In the genomic region with DNA sequence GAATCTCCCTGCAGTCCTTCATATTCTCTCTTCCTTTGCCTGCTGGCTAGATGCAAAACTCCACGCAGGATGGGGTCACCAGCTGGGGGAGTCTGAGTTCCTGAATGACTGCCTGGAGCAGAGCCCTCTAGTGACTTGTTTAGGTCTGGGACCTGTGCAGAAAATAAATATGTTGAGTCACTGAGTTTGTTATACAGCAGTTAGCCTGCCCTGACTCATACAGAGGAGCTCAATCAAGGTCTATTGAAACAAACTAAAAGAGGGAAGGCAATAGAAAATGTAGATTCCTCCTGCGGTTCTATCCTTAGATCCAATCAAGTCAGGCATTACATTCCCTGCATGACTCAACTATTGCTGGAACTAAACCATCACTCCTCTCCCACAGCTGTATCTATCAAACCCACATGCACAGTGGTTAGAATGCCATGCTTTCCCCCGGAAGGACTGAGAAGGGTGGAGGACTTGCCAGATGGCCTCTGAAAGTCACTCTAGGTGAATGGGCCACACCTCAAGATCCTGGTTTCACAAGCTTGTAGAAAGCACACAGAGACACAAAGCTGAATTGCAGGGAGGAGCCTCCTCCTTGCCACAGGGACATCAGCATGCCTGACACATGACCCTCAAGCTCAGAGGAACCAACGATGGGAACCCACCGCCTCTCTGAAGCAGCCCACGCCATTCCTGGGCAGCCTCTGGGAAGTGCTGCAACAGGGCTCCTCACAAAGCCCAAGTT, we compare ENCODE assay signal across 1 cellular context.
TF ChIP-seq lines count a peak whose summit lies in the region.

No MANE protein-coding gene starts in this region.

TF ChIP-seq in H1, 55 proteins besides CTCF, POLR2A, EP300 and RAD21 (continued from another document):
- no peak; the same call in 1 of the 2 replicates for TF ChIP-seq MAFK (IDR thresholded peaks at IDR 0.05; ENCODE audit: low read depth, low read length)
- TF ChIP-seq SIX5 (IDR thresholded peaks at IDR 0.05; ENCODE audit: low read depth, low read length): no peak
- TF ChIP-seq, protein P1, sequence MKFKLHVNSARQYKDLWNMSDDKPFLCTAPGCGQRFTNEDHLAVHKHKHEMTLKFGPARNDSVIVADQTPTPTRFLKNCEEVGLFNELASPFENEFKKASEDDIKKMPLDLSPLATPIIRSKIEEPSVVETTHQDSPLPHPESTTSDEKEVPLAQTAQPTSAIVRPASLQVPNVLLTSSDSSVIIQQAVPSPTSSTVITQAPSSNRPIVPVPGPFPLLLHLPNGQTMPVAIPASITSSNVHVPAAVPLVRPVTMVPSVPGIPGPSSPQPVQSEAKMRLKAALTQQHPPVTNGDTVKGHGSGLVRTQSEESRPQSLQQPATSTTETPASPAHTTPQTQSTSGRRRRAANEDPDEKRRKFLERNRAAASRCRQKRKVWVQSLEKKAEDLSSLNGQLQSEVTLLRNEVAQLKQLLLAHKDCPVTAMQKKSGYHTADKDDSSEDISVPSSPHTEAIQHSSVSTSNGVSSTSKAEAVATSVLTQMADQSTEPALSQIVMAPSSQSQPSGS (IDR thresholded peaks at IDR 0.05; ENCODE audit: low read length): no peak
- no peak for TF ChIP-seq BRCA1 (IDR thresholded peaks at IDR 0.05; ENCODE audit: low read depth, low read length)
- TF ChIP-seq SIRT6 (IDR thresholded peaks at IDR 0.05; ENCODE audit: low read length): no peak
TF ChIP-seq in H1: peak in this region for 2.
